26 cellular contexts compared by ENCODE assay signal in genomic region chr7:147638566-147638965, GRCh38.
"Had no signal": no experiment of that assay in that cellular context is flagged by ENCODE, and none has a peak within 500 bp of the region (broad histone marks: within the 10 kb centered on the region; RNA-seq: fewer than 3 reads in every experiment).

No MANE protein-coding gene starts in this region.

- H3K36me3 ChIP-seq: adrenal gland, ascending aorta, breast epithelium, cardiac muscle cell, heart left ventricle had no signal

- DNase-seq: activated CD4-positive, alpha-beta memory T cell treated with anti-CD3 and anti-CD28 coated beads for 36 hours; activated CD4-positive, alpha-beta T cell treated with anti-CD3 and anti-CD28 coated beads for 36 hours; activated CD4-positive, alpha-beta T cell treated with anti-CD3 and anti-CD28 coated beads, Interleukin-2, amount 10 ng/mL, durations not matched to agents 24 days and 14 days; activated CD4-positive, CD25-positive, alpha-beta regulatory T cell; activated CD4-positive, CD25-positive, alpha-beta regulatory T cell treated with anti-CD3 and anti-CD28 coated beads, Interleukin-2, amount 50 U/mL, for 72 hours; activated CD8-positive, alpha-beta memory T cell treated with anti-CD3 and anti-CD28 coated beads, Interleukin-2, amount 10 ng/mL, durations not matched to agents 7 days and 5 days; activated CD8-positive, alpha-beta memory T cell treated with anti-CD3 and anti-CD28 coated beads, Interleukin-2, amount 50 U/mL, for 4 hours; activated CD8-positive, alpha-beta T cell treated with anti-CD3 and anti-CD28 coated beads, Interleukin-2, amount 10 ng/mL, durations not matched to agents 7 days and 5 days; activated effector memory CD4-positive, alpha-beta T cell treated with anti-CD3 and anti-CD28 coated beads, Interleukin-2, amount 50 U/mL, for 16 hours; activated naive CD4-positive, alpha-beta T cell treated with anti-CD3 and anti-CD28 coated beads for 36 hours; activated naive CD8-positive, alpha-beta T cell treated with anti-CD3 and anti-CD28 coated beads for 36 hours; activated naive CD8-positive, alpha-beta T cell treated with anti-CD3 and anti-CD28 coated beads, Interleukin-2, amount 50 U/mL, for 24 hours; activated T-cell treated with anti-CD3 and anti-CD28 coated beads, Interleukin-2, amount 50 U/mL, for 1 hour; activated T-cell treated with anti-CD3 and anti-CD28 coated beads, Interleukin-2, amount 50 U/mL, for 48 hours; adrenal gland; cortex of kidney; dermis blood vessel endothelial cell; effector CD8-positive, alpha-beta T cell; foreskin fibroblast; glutamatergic neuron; heart left ventricle; T-helper 2 cell had no signal

- H3K4me3 ChIP-seq: adrenal gland, ascending aorta, breast epithelium, cardiac muscle cell, heart left ventricle had no signal

- H3K27me3 ChIP-seq: adrenal gland, ascending aorta, breast epithelium, cardiac muscle cell, heart left ventricle had no signal

- H3K9me3 ChIP-seq: adrenal gland, ascending aorta, breast epithelium, heart left ventricle had no signal

- ATAC-seq: activated CD4-positive, alpha-beta T cell treated with anti-CD3 and anti-CD28 coated beads for 36 hours; activated CD8-positive, alpha-beta memory T cell treated with anti-CD3 and anti-CD28 coated beads, Interleukin-2, amount 10 ng/mL, durations not matched to agents 7 days and 5 days; activated CD8-positive, alpha-beta T cell treated with anti-CD3 and anti-CD28 coated beads, Interleukin-2, amount 10 ng/mL, durations not matched to agents 7 days and 5 days; activated naive CD8-positive, alpha-beta T cell treated with anti-CD3 and anti-CD28 coated beads, Interleukin-2, amount 50 U/mL, for 24 hours; heart left ventricle had no signal

- H3K4me1 ChIP-seq: adrenal gland, ascending aorta, breast epithelium, heart left ventricle had no signal

- H3K27ac ChIP-seq: adrenal gland, ascending aorta, breast epithelium, cardiac muscle cell, epithelial cell of prostate, heart left ventricle had no signal
